9 cellular contexts compared by ENCODE assay signal in the genomic region with DNA sequence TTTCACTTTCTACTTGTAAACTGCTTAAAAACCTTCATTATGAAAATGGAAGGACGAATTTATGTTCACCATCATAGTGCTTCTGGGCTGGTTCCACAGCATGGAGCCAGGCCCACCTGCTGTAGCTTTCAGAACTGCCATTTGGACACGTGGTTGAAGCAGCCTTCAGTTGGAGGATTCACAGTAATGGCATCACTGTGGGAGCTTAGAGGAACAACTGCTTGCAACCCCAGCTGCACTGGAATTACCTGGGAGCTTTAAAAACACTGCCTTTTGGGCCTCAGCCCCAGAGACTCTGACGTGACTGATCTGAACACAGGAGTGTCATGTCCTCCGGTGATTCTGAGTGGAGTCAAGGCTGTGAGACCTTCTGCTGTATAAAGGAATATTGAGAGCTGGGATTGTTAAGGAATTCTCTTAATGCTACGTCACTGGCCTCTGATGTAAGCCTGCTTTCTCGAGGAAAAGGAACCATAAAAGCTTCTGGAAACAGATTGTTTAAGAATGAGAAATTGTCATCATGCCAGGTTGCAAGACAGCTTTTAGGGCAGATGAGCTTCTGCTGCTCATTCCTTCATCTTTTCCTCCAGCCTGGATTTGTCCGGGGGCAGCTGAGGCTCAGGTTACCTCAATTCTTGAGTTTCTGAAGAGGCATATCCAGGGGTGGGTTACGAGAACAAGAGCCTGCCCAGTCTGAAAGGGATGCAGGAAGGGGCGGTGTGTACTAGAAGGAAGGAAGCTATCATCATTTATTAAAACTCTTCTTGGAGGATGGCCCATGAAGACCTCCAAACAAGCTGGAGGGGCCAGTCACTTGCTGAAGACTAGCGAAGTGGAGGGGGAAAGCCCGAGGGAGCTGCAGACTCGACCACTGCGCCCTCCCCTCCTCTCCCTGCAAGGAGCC. TPM values are rescaled to one million over a fixed set of nuclear protein-coding genes. Genes with fewer than 3 reads are reported as not detected.
A peak's percentile ranks its signal among the peaks of the same experiment; 100 is the strongest.
DNase-seq lines count a peak whose midpoint lies in the region; ATAC-seq, FAIRE-seq and TF ChIP-seq lines count a peak whose summit lies in the region.
"Had no signal": no experiment of that assay in that cellular context is flagged by ENCODE, and none has a peak within 500 bp of the region (broad histone marks: within the 10 kb centered on the region; RNA-seq: fewer than 3 reads in every experiment).

No MANE protein-coding gene starts in this region.

- WGBS in spleen, 5 donors = 47 to 65% (median 53%) methylated on average over 13 of the region's 13 CpGs

- peaks cover 12% of the 10 kb centered on the region; the same call in 2 of the 3 replicates for H3K4me1 Mint-ChIP-seq in GM23338

- no peaks in the 10 kb centered on the region for H3K79me2 ChIP-seq in GM23338 (replicated peaks; ENCODE audit: insufficient read depth)

- no peaks in the 10 kb centered on the region for H4K20me1 ChIP-seq in GM23338 (replicated peaks; ENCODE audit: insufficient read depth)

- H3K9me3 Mint-ChIP-seq in GM23338 = peaks cover 19% of the 10 kb centered on the region

- peak; percentile 24 for ATAC-seq in GM23338
- ATAC-seq in GM19351 (IDR thresholded peaks at IDR 0.05; ENCODE audit: unreplicated experiment) = no peak
- no peak for ATAC-seq in GM19035 (IDR thresholded peaks at IDR 0.05; ENCODE audit: unreplicated experiment)
- ATAC-seq: GM12878 had no signal

- H3K36me3 Mint-ChIP-seq in GM23338 (ENCODE audit: low read depth) = peaks cover 4% of the 10 kb centered on the region; the same call in 2 of the 3 replicates

- no peak overlapping the region for H3K27ac ChIP-seq in GM23338 (ENCODE audit: low read depth)
- H3K27ac ChIP-seq in kidney (ENCODE audit: low read depth in 2 of 2, low read length in 2 of 2) = peak overlapping the region; percentile 94 to 95
- H3K27ac ChIP-seq in spleen = peak overlapping the region in 7 of 8 donors; percentile 82 to 93 (median 89)
- no peak overlapping the region for H3K27ac ChIP-seq in dorsolateral prefrontal cortex

- no peaks in the 10 kb centered on the region for H3K36me3 ChIP-seq in GM23338 (ENCODE audit: insufficient read depth)
- no peaks in the 10 kb centered on the region for H3K36me3 ChIP-seq in kidney (ENCODE audit: control insufficient read depth in 1 of 2, insufficient read depth in 2 of 2, low read length in 2 of 2)
- peaks cover 0 to 19% (median 4%) of the 10 kb centered on the region in 6 donors for H3K36me3 ChIP-seq in spleen

- H3K4me2 ChIP-seq in GM23338 = peak overlapping the region; percentile 96; the same call in 1 of the 2 replicates

- H3K9me3 ChIP-seq in kidney (ENCODE audit: control insufficient read depth in 1 of 2, low read length in 2 of 2) = peaks cover 0 to 18% of the 10 kb centered on the region in 2 donors
- peaks cover 0 to 30% (median 22%) of the 10 kb centered on the region in 8 donors for H3K9me3 ChIP-seq in spleen

- POLR2A ChIA-PET in GM10248 (lab: Yijun Ruan, JAX) = no interaction called here

- H2AFZ ChIP-seq in GM23338 = peak overlapping the region; percentile 97

- H3F3A ChIP-seq in GM23338 (replicated peaks; ENCODE audit: low read depth) = 0 out of 2 replicates have a peak, but pooled peaks cover 4% of the 10 kb centered on the region

- no peaks in the 10 kb centered on the region; the same call in 1 of the 2 replicates for H3K4me1 ChIP-seq in GM23338 (ENCODE audit: insufficient read depth)
- H3K4me1 ChIP-seq in kidney (ENCODE audit: control insufficient read depth in 1 of 2, insufficient read depth in 1 of 2, low read depth in 1 of 2, low read length in 2 of 2) = peaks cover 8 to 12% of the 10 kb centered on the region in 2 donors
- H3K4me1 ChIP-seq in spleen = peaks cover 0 to 59% (median 16%) of the 10 kb centered on the region in 6 donors

- TF ChIP-seq CTCF in GM23338 (conservative IDR thresholded peaks at IDR 0.05; ENCODE audit: low read depth in 2 of 2) = no peak
- no peak for TF ChIP-seq CTCF in astrocyte of the spinal cord (IDR thresholded peaks at IDR 0.05; ENCODE audit: low read depth, low read length)
- no peak for TF ChIP-seq CTCF in kidney (IDR thresholded peaks at IDR 0.05; ENCODE audit: borderline replicate concordance, extremely low read depth, insufficient read depth)
- TF ChIP-seq CTCF in spleen (IDR thresholded peaks at IDR 0.05 in 8 of 11, conservative IDR thresholded peaks at IDR 0.05 in 3 of 11) = no peak
- TF ChIP-seq CTCF in dorsolateral prefrontal cortex (IDR thresholded peaks at IDR 0.05 in 54 of 56, conservative IDR thresholded peaks at IDR 0.05 in 2 of 56; ENCODE audit: low read depth in 1 of 56, partially characterized antibody in 56 of 56) = no peak
- TF ChIP-seq CTCF in GM10248 (IDR thresholded peaks at IDR 0.05; ENCODE audit: control extremely low read depth, extremely low read depth, low read depth, missing control alignments) = no peak

- in situ Hi-C loops in astrocyte of the spinal cord (cut with HindIII; ENCODE audit: low sequenced_read_pairs) = no loop called here

- H3K4me3 Mint-ChIP-seq in GM23338 = peak overlapping the region; percentile 78

- peak in 1 of 3 donors; percentile 12 for TF ChIP-seq POLR2A in spleen (IDR thresholded peaks at IDR 0.05)

- FAIRE-seq in kidney (lab: Jason Lieb, UNC) = no peak
- FAIRE-seq: GM12878 had no signal

- intact Hi-C loops in kidney (cut with DNase I) (no loop called here), spleen (cut with DNase I; ENCODE audit: low total_unique reads) (no loop called here), dorsolateral prefrontal cortex (cut with DNase I) (no loop called here)

- CTCF ChIA-PET in GM10248 (lab: Yijun Ruan, JAX) = interaction anchor here (0.9 to 2.9 kb wide), 5 partner anchors 13 to 135 kb away, joined by 3 to 10 read pairs (median 4); no protein-coding TSS in a partner anchor

- no peak overlapping the region for H3K27ac Mint-ChIP-seq in GM23338

- H3K27me3 Mint-ChIP-seq in GM23338 (ENCODE audit: insufficient read depth, low read depth, poor library complexity) = peaks cover 31% of the 10 kb centered on the region

- peak; percentile 16 for DNase-seq in GM23338 (ENCODE audit: low spot score)
- DNase-seq in astrocyte of the spinal cord (ENCODE audit: low read depth, low spot score) = peak; percentile 75
- DNase-seq in kidney = no peak
- no peak for DNase-seq in spleen
- DNase-seq in dorsolateral prefrontal cortex = no peak
- DNase-seq in GM10248 (ENCODE audit: extremely low spot score) = no peak

- peak overlapping the region in 1 of 2 donors; percentile 95 for H3K9ac ChIP-seq in kidney (ENCODE audit: low read length in 2 of 2)

- H3K27me3 ChIP-seq in GM23338 (ENCODE audit: insufficient read depth) (peaks cover 38% of the 10 kb centered on the region), spleen (replicated peaks in 1 of 7) (peaks cover 0 to 51% (median 0%) of the 10 kb centered on the region in 7 donors), dorsolateral prefrontal cortex (peaks cover 0 to 13% (median 0%) of the 10 kb centered on the region in 45 donors)

- H3K9me2 ChIP-seq in GM23338 (ENCODE audit: insufficient read depth) = peaks cover 4% of the 10 kb centered on the region

- H3K4me3 ChIP-seq in GM23338 = peak overlapping the region; percentile 70; the same call in 1 of the 2 replicates
- H3K4me3 ChIP-seq in astrocyte of the spinal cord (ENCODE audit: low read depth, low read length) = no peak overlapping the region
- peak overlapping the region; percentile 54 to 67 for H3K4me3 ChIP-seq in kidney (ENCODE audit: low read length in 2 of 2)
- H3K4me3 ChIP-seq in spleen = peak overlapping the region in 7 of 8 donors; percentile 33 to 76 (median 44)
- peak overlapping the region in 3 of 59 donors; percentile 66 to 69 (median 66) for H3K4me3 ChIP-seq in dorsolateral prefrontal cortex
- H3K4me3 ChIP-seq: GM12878 had no signal

TF ChIP-seq in GM23338, 12 proteins besides CTCF, POLR2A, EP300 and RAD21:
- TF ChIP-seq, protein P1, sequence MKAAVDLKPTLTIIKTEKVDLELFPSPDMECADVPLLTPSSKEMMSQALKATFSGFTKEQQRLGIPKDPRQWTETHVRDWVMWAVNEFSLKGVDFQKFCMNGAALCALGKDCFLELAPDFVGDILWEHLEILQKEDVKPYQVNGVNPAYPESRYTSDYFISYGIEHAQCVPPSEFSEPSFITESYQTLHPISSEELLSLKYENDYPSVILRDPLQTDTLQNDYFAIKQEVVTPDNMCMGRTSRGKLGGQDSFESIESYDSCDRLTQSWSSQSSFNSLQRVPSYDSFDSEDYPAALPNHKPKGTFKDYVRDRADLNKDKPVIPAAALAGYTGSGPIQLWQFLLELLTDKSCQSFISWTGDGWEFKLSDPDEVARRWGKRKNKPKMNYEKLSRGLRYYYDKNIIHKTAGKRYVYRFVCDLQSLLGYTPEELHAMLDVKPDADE (IDR thresholded peaks at IDR 0.05) = no peak

RNA-seq across cellular contexts. Expression of a gene that starts 1.3 kb away (rescaled TPM):
- total RNA-seq in GM23338 (2014; rRNA removed; shearing (Covaris generic)) = 0.17 and 0.47 TPM in 2 replicates
- 0.26 TPM in 1 of 2 replicates, not detected in the other for polyA plus RNA-seq in GM23338 (2016; fragmentation: Nextera tagmentation; extraction: Ambion mirVana)
- total RNA-seq in kidney = 95.9 TPM
- polyA plus RNA-seq in kidney (ENCODE audit: insufficient read depth, low read depth, low replicate concordance) = 24.6 TPM
- total RNA-seq in spleen = 100 to 1,000 TPM in 1 of 7 donors, 10 to 100 TPM in 6; 66.9 to 163 (median 80.8) TPM
- 10 to 100 TPM in 2 of 3 donors, 1 to 10 TPM in 1; 7.6 to 17.0 (median 14.3) TPM for polyA plus RNA-seq in spleen
- 10 to 100 TPM in 29 of 120 experiments, 1 to 10 TPM in 91; 1.9 to 31.0 (median 6.1) TPM for total RNA-seq in dorsolateral prefrontal cortex

RNA-seq across cellular contexts. Expression of a gene that starts 45.6 kb away (rescaled TPM):
- total RNA-seq in GM23338 (2014; rRNA removed; shearing (Covaris generic)) = not detected in 2 replicates
- polyA plus RNA-seq in GM23338 (2016; fragmentation: Nextera tagmentation; extraction: Ambion mirVana) (not detected in 2 replicates), kidney (ENCODE audit: insufficient read depth, low read depth, low replicate concordance) (1.8 TPM), spleen (under 1 TPM; 0.05 to 0.13 (median 0.06) TPM)
- total RNA-seq in kidney (1.4 TPM), spleen (under 1 TPM in 3 of 7 donors, not detected in 4; 0.13 to 0.49 (median 0.23) TPM), dorsolateral prefrontal cortex (1 to 10 TPM in 110 of 120 experiments, under 1 TPM in 10; 0.53 to 6.7 (median 2.2) TPM)
- total RNA-seq: GM12878 had no signal
- polyA plus RNA-seq: GM12878 had no signal

Comparison
In these comparisons a context has a peak if more than half of its experiments do, and no peak if none do; other contexts are left out.
1. DNase-seq: peak in GM23338 (single experiment) and astrocyte of the spinal cord (single experiment); none in kidney (single experiment), spleen (single experiment), dorsolateral prefrontal cortex (0 of 10) and GM10248 (single experiment).
2. H3K27ac ChIP-seq: peak in kidney (2 of 2) and spleen (7 of 8); none in GM23338 (single experiment) and dorsolateral prefrontal cortex (0 of 59).